20 cellular contexts compared by ENCODE assay signal in the genomic region with DNA sequence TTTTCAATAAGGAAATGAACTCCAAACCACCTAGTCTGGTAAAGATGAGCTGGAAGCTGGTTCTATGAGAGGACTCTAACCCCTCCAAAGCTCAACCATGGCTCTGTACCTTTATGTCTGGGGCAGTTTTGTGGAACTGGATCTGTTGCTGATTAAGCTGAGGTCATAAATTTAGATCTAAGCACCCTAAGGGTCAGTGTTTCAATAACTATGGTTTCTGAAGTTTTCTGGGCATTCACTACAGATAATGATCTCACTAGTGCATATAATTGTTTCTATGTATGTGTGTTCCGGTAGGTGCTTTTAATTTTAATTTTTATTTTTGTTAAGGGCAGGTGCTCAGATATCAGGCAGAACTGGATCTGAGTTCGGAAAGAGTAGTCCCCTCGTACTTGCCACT.
"Had no signal": no experiment of that assay in that cellular context is flagged by ENCODE, and none has a peak within 500 bp of the region (broad histone marks: within the 10 kb centered on the region; RNA-seq: fewer than 3 reads in every experiment).

No MANE protein-coding gene starts in this region.

- H3K27ac Mint-ChIP-seq: naive B cell; nephron; progenitor cell of endocrine pancreas; stimulated activated effector memory CD8-positive, alpha-beta T cell treated with anti-CD3 and anti-CD28 coated beads, Interleukin-12 subunit alpha, Interleukin-12 subunit beta, amount 100 ng/mL, for 72 hours had no signal

- DNase-seq: cortex of kidney; dorsolateral prefrontal cortex; effector CD8-positive, alpha-beta T cell; foreskin melanocyte; head of caudate nucleus; hippocampal formation; left colon; mesendoderm; naive B cell; occipital lobe; pancreas; right lobe of liver; stimulated activated CD4-positive, alpha-beta T cell treated with anti-CD3 and anti-CD28 coated beads, Interleukin-4, amount 100 ng/mL, for 1 hour; stimulated activated CD8-positive, alpha-beta memory T cell treated with anti-CD3 and anti-CD28 coated beads, Interleukin-4, amount 100 ng/mL, for 48 hours; stomach; substantia nigra; transverse colon had no signal

- H3K4me1 Mint-ChIP-seq: naive B cell, nephron had no signal

- ATAC-seq: left colon; pancreas; right lobe of liver; stimulated activated effector memory CD8-positive, alpha-beta T cell treated with anti-CD3 and anti-CD28 coated beads, Interleukin-12 subunit alpha, Interleukin-12 subunit beta, amount 100 ng/mL, for 72 hours had no signal

- H3K4me3 Mint-ChIP-seq: naive B cell; nephron; stimulated activated effector memory CD8-positive, alpha-beta T cell treated with anti-CD3 and anti-CD28 coated beads, Interleukin-12 subunit alpha, Interleukin-12 subunit beta, amount 100 ng/mL, for 72 hours had no signal

- H3K36me3 Mint-ChIP-seq: naive B cell; stimulated activated effector memory CD8-positive, alpha-beta T cell treated with anti-CD3 and anti-CD28 coated beads, Interleukin-12 subunit alpha, Interleukin-12 subunit beta, amount 100 ng/mL, for 72 hours had no signal

- H3K9me3 Mint-ChIP-seq: nephron; stimulated activated effector memory CD8-positive, alpha-beta T cell treated with anti-CD3 and anti-CD28 coated beads, Interleukin-12 subunit alpha, Interleukin-12 subunit beta, amount 100 ng/mL, for 72 hours had no signal
